ENCODE assay signal across 22 cellular contexts in the genomic region with DNA sequence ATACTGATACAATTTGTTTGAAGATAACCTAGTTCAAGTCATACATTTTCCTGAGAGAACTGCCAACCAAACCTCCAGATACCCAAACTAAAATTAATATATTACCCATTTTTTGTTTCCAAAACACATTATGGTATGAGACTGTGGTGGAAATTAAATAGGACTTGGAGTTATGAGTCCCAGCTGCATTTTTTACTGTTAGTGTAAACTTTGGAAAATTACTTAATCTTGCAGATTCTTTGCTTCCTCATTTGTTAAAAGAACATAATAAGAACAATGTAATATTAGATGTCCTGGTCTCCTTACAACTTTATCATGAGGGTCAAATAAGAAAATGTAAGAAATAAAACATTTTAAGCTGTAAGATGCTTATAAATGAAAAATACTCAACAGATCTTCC.
"Had no signal": no experiment of that assay in that cellular context is flagged by ENCODE, and none has a peak within 500 bp of the region (broad histone marks: within the 10 kb centered on the region; RNA-seq: fewer than 3 reads in every experiment).

No MANE protein-coding gene starts in this region.

- H3K4me1 ChIP-seq: colonic mucosa, right atrium auricular region, testis, upper lobe of right lung had no signal

- H3K4me3 ChIP-seq: colonic mucosa, heart left ventricle, mucosa of descending colon, right atrium auricular region, sigmoid colon, skin epidermis, testis, tibial nerve, upper lobe of right lung, vagina had no signal

- H3K36me3 ChIP-seq: colonic mucosa, heart left ventricle, neutrophil, right atrium auricular region, sigmoid colon, tibial nerve, upper lobe of right lung, vagina had no signal

- H3K27me3 ChIP-seq: colonic mucosa, heart left ventricle, neutrophil, right atrium auricular region, sigmoid colon, testis, tibial nerve, upper lobe of right lung, vagina had no signal

- H3K9me3 ChIP-seq: colonic mucosa, heart left ventricle, mucosa of descending colon, neutrophil, right atrium auricular region, sigmoid colon, testis, tibial nerve, upper lobe of right lung, vagina had no signal

- H3K27ac ChIP-seq: colonic mucosa, heart left ventricle, neutrophil, right atrium auricular region, skin epidermis, testis, tibial nerve, upper lobe of right lung, vagina had no signal

- DNase-seq: colonic mucosa; dermis blood vessel endothelial cell; effector CD4-positive, alpha-beta T cell; endodermal cell; heart left ventricle; hippocampal formation; mammary epithelial cell; mucosa of descending colon; naive thymus-derived CD8-positive, alpha-beta T cell; sigmoid colon; stimulated activated CD4-positive, alpha-beta T cell treated with anti-CD3 and anti-CD28 coated beads, Interleukin-2, amount 100 ng/mL, for 24 hours; stimulated activated CD4-positive, alpha-beta T cell treated with anti-CD3 and anti-CD28 coated beads, Interleukin-4, amount 100 ng/mL, for 4 hours; stimulated activated naive B cell treated with anti-CD40 and anti-IgM and Interleukin-4, amounts not matched to agents 10 μg/mL and 1 μg/mL and 100 μg/mL, for 72 hours; stimulated activated naive CD8-positive, alpha-beta T cell treated with anti-CD3 and anti-CD28 coated beads, Interleukin-15, amount 100 ng/mL, for 72 hours; testis; upper lobe of right lung had no signal

- FAIRE-seq: islet of Langerhans had no signal
